Comparison of ENCODE assay signal across 12 cellular contexts in the genomic region with DNA sequence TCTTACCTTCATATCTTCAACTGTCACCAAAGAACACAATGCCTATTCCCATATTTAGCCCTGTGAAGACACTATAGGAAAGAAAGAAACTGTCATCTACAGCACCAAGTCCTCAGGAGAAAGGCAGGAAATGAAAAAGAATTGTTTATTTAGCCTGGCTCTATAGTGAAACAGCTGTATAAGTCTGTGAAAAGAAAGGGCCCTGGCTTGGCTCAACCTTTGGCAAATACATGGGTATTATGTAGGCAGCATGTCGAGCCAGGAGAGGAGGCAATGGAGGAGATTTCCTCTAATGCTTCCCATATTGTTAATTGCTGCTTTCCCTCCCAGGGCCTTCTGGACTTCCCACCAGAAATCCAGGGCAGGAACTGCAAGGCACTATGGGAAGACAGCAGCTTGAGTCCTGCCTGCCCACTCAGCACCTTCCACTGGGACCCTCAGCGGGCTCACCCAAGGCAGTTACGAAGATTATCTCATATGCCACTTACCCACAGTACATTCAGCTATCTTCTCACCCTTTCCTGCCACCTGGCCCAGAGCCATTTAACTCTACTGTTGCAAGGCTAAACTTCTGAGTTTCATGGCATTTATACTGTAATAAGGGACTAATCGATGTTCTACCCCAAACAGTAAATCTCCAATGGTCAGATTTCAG.
"Had no signal": no experiment of that assay in that cellular context is flagged by ENCODE, and none has a peak within 500 bp of the region (broad histone marks: within the 10 kb centered on the region; RNA-seq: fewer than 3 reads in every experiment).

No MANE protein-coding gene starts in this region.

- DNase-seq: activated CD4-positive, alpha-beta memory T cell treated with anti-CD3 and anti-CD28 coated beads for 36 hours; activated effector memory CD4-positive, alpha-beta T cell treated with anti-CD3 and anti-CD28 coated beads, Interleukin-2, amount 50 U/mL, for 16 hours; activated T-cell treated with anti-CD3 and anti-CD28 coated beads, Interleukin-2, amount 50 U/mL, for 4 hours; amygdala; brain microvascular endothelial cell; retina; small intestine; T-cell; T1000; tibial artery had no signal

- H3K4me1 ChIP-seq: parathyroid adenoma had no signal

- ATAC-seq: activated T-cell treated with anti-CD3 and anti-CD28 coated beads, Interleukin-2, amount 50 U/mL, for 4 hours; left lobe of liver; T-cell had no signal

- H3K9me3 ChIP-seq: tibial artery had no signal

- H3K27me3 ChIP-seq: brain microvascular endothelial cell, tibial artery had no signal

- H3K36me3 ChIP-seq: brain microvascular endothelial cell, tibial artery had no signal

- H3K27ac ChIP-seq: brain microvascular endothelial cell, parathyroid adenoma had no signal

- H3K4me3 ChIP-seq: tibial artery had no signal
